ENCODE assay signal across 8 cellular contexts in genomic region chr17:68533887-68534700, GRCh38. TPM values are rescaled to one million over a fixed set of nuclear protein-coding genes. Genes with fewer than 3 reads are reported as not detected.
A peak's percentile ranks its signal among the peaks of the same experiment; 100 is the strongest.
DNase-seq lines count a peak whose midpoint lies in the region; ATAC-seq and TF ChIP-seq lines count a peak whose summit lies in the region.

No MANE protein-coding gene starts in this region.

- no peaks in the 10 kb centered on the region for H3K9me3 ChIP-seq in RWPE2 (ENCODE audit: severe bottlenecking)

- no peaks in the 10 kb centered on the region for H3K4me1 ChIP-seq in RWPE2 (ENCODE audit: insufficient read depth, poor library complexity, severe bottlenecking)

- H3K27ac ChIP-seq in RWPE2 (ENCODE audit: poor library complexity, severe bottlenecking): no peak overlapping the region

- no peaks in the 10 kb centered on the region for H3K27me3 ChIP-seq in RWPE2 (ENCODE audit: insufficient read depth, poor library complexity, severe bottlenecking)

- TF ChIP-seq CTCF in RWPE2 (IDR thresholded peaks at IDR 0.05; ENCODE audit: poor library complexity, severe bottlenecking): peak; percentile 57
- TF ChIP-seq CTCF in fibroblast of the aortic adventitia (IDR thresholded peaks at IDR 0.05; ENCODE audit: insufficient read depth, low read length): peak; percentile 53

- ATAC-seq in RWPE2 (ENCODE audit: low read depth): no peak
- no peak for ATAC-seq in HG03139 (IDR thresholded peaks at IDR 0.05; ENCODE audit: unreplicated experiment)

- DNase-seq in NCI-H82 (lab: John Stamatoyannopoulos, UW): peak; percentile 12
- no peak for DNase-seq in NCI-H82 treated with DMSO at 0.1 percent for 48 hours (lab: John Stamatoyannopoulos, UW; ENCODE audit: unreplicated experiment)
- DNase-seq in RWPE2 (ENCODE audit: low spot score): no peak
- DNase-seq in fibroblast of the aortic adventitia (ENCODE audit: low read depth): peak; percentile 90
- DNase-seq in superior temporal gyrus (ENCODE audit: extremely low spot score): peak; percentile 53
- DNase-seq in NCI-H2029 (lab: John Stamatoyannopoulos, UW): no peak
- no peak for DNase-seq in DMS153 (lab: John Stamatoyannopoulos, UW)

- H3K4me3 ChIP-seq in RWPE2 (ENCODE audit: severe bottlenecking) (no peak overlapping the region), fibroblast of the aortic adventitia (ENCODE audit: low read depth, low read length) (no peak overlapping the region)

- H3K36me3 ChIP-seq in RWPE2 (ENCODE audit: low read depth): peaks cover 71% of the 10 kb centered on the region

RNA-seq across cellular contexts. Expression of gene PRKAR1A, which starts 21.9 kb away (rescaled TPM):
- total RNA-seq in fibroblast of the aortic adventitia (ENCODE audit: low replicate concordance): 267 and 308 TPM in 2 replicates

Comparison
In these comparisons a context has a peak if more than half of its experiments do, and no peak if none do; other contexts are left out.
1. DNase-seq: peak in NCI-H82 (single experiment), fibroblast of the aortic adventitia (single experiment) and superior temporal gyrus (single experiment); none in NCI-H82 treated with DMSO at 0.1 percent for 48 hours (single experiment), RWPE2 (single experiment), NCI-H2029 (single experiment) and DMS153 (single experiment).